In genomic region chr20:49482621-49483017, GRCh38 we compare ENCODE assay signal across 8 cellular contexts. TPM values are rescaled to one million over a fixed set of nuclear protein-coding genes. Genes with fewer than 3 reads are reported as not detected.
DNase-seq lines count a peak whose midpoint lies in the region; ATAC-seq and TF ChIP-seq lines count a peak whose summit lies in the region.

TSS of gene KCNB1 (minus strand) at chr20:49482668. CDS start at chr20:49482480, 188 bp downstream.

- ATAC-seq in Panc1 (no peak), GM18858 (IDR thresholded peaks at IDR 0.05; ENCODE audit: unreplicated experiment) (no peak)

- H3K36me3 ChIP-seq in CD8-positive, alpha-beta memory T cell (ENCODE audit: insufficient read depth, low read length), result no peaks in the 10 kb centered on the region
- H3K36me3 ChIP-seq in Panc1 (ENCODE audit: control insufficient read depth, insufficient read depth, low read length) (no peaks in the 10 kb centered on the region), ovary (no peaks in the 10 kb centered on the region)

- H3K9me3 Mint-ChIP-seq in CD8-positive, alpha-beta memory T cell, result peaks cover 0 to 4% (median 0%) of the 10 kb centered on the region in 5 donors
- H3K9me3 Mint-ChIP-seq in activated naive CD4-positive, alpha-beta T cell treated with anti-CD3 and anti-CD28 coated beads, Interleukin-2, amount 10 ng/mL, durations not matched to agents 7 days and 5 days, result no peaks in the 10 kb centered on the region
- peaks cover 2% of the 10 kb centered on the region for H3K9me3 Mint-ChIP-seq in glutamatergic neuron (ENCODE audit: unreplicated experiment)

- in situ Hi-C loops in Panc1 (cut with HindIII; ENCODE audit: low pct_unique_long_range_greater_than_20kb, low sequenced_read_pairs), result no loop called here

- H3K36me3 Mint-ChIP-seq in CD8-positive, alpha-beta memory T cell, result peaks cover 0 to 6% (median 0%) of the 10 kb centered on the region in 3 donors
- H3K36me3 Mint-ChIP-seq in activated naive CD4-positive, alpha-beta T cell treated with anti-CD3 and anti-CD28 coated beads, Interleukin-2, amount 10 ng/mL, durations not matched to agents 7 days and 5 days, result no peaks in the 10 kb centered on the region
- no peaks in the 10 kb centered on the region for H3K36me3 Mint-ChIP-seq in glutamatergic neuron (ENCODE audit: unreplicated experiment)

- BruUV-seq in Panc1 (replicated peaks; lab: Mats Ljungman, UMichigan), result no TSS peak

- TF ChIP-seq POLR2A in ovary (IDR thresholded peaks at IDR 0.05), result no peak

- H3K4me1 Mint-ChIP-seq in CD8-positive, alpha-beta memory T cell, result peaks cover 7 to 9% (median 8%) of the 10 kb centered on the region in 3 donors
- peaks cover 11% of the 10 kb centered on the region for H3K4me1 Mint-ChIP-seq in activated naive CD4-positive, alpha-beta T cell treated with anti-CD3 and anti-CD28 coated beads, Interleukin-2, amount 10 ng/mL, durations not matched to agents 7 days and 5 days
- H3K4me1 Mint-ChIP-seq in glutamatergic neuron (ENCODE audit: low read depth, unreplicated experiment), result peaks cover 9% of the 10 kb centered on the region

- H3K27ac ChIP-seq in CD8-positive, alpha-beta memory T cell (ENCODE audit: low read depth, low read length), result no peak within 1 kb of the TSS
- H3K27ac ChIP-seq in Panc1 (ENCODE audit: low read length) (0 out of 2 replicates have a peak within 1 kb of the TSS, but pooled peaks have one; percentile 40), ovary (no peak within 1 kb of the TSS)

- peaks cover 9% of the 10 kb centered on the region for H3K4me1 ChIP-seq in CD8-positive, alpha-beta memory T cell (ENCODE audit: insufficient read depth, low read length)
- peaks cover 15% of the 10 kb centered on the region; the same call in 1 of the 2 replicates for H3K4me1 ChIP-seq in Panc1 (ENCODE audit: control insufficient read depth, insufficient read depth, low read length)
- H3K4me1 ChIP-seq in ovary (ENCODE audit: insufficient read depth), result peaks cover 2% of the 10 kb centered on the region

- POLR2A ChIA-PET in CD8-positive, alpha-beta memory T cell (lab: Charles Lee), result interaction anchor here (0.7 kb wide), 1 partner anchor 193 kb away, joined by 3 read pairs; no protein-coding TSS in a partner anchor
- POLR2A ChIA-PET in Panc1 (lab: Charles Lee), result no interaction called here

- no peak for TF ChIP-seq EP300 in ovary (IDR thresholded peaks at IDR 0.05)

- peak within 1 kb of the TSS in 5 of 7 donors; percentile 38 to 80 (median 46) for H3K4me3 Mint-ChIP-seq in CD8-positive, alpha-beta memory T cell
- H3K4me3 Mint-ChIP-seq in activated naive CD4-positive, alpha-beta T cell treated with anti-CD3 and anti-CD28 coated beads, Interleukin-2, amount 10 ng/mL, durations not matched to agents 7 days and 5 days, result no peak within 1 kb of the TSS
- peak within 1 kb of the TSS; percentile 65 for H3K4me3 Mint-ChIP-seq in glutamatergic neuron (ENCODE audit: unreplicated experiment)

- no peak within 1 kb of the TSS for H3K4me3 ChIP-seq in CD8-positive, alpha-beta memory T cell (ENCODE audit: low read length)
- peak within 1 kb of the TSS; percentile 40 to 60 for H3K4me3 ChIP-seq in Panc1 (ENCODE audit: low read depth in 2 of 2, low read length in 2 of 2)
- peak within 1 kb of the TSS; percentile 34 for H3K4me3 ChIP-seq in ovary

- CTCF ChIA-PET in CD8-positive, alpha-beta memory T cell (lab: Charles Lee), result no interaction called here
- CTCF ChIA-PET in Panc1 (lab: Charles Lee), result no interaction called here
- CTCF ChIA-PET in activated naive CD4-positive, alpha-beta T cell treated with anti-CD3 and anti-CD28 coated beads, Interleukin-2, amount 10 ng/mL, durations not matched to agents 7 days and 5 days (lab: Charles Lee), result no interaction called here

- no peak within 1 kb of the TSS for H3K27ac Mint-ChIP-seq in CD8-positive, alpha-beta memory T cell
- no peak within 1 kb of the TSS for H3K27ac Mint-ChIP-seq in activated naive CD4-positive, alpha-beta T cell treated with anti-CD3 and anti-CD28 coated beads, Interleukin-2, amount 10 ng/mL, durations not matched to agents 7 days and 5 days
- no peak within 1 kb of the TSS for H3K27ac Mint-ChIP-seq in glutamatergic neuron (ENCODE audit: unreplicated experiment)

- H3K27me3 Mint-ChIP-seq in CD8-positive, alpha-beta memory T cell, result peaks cover 59 to 81% of the 10 kb centered on the region in 2 donors
- peaks cover 82% of the 10 kb centered on the region for H3K27me3 Mint-ChIP-seq in activated naive CD4-positive, alpha-beta T cell treated with anti-CD3 and anti-CD28 coated beads, Interleukin-2, amount 10 ng/mL, durations not matched to agents 7 days and 5 days
- H3K27me3 Mint-ChIP-seq in glutamatergic neuron (ENCODE audit: unreplicated experiment), result peaks cover 30% of the 10 kb centered on the region

- intact Hi-C loops in Panc1 (cut with micrococcal nuclease; ENCODE audit: unreplicated experiment) (loop anchor here (5.0 kb wide), 1 partner anchor 100 kb away; no protein-coding TSS in a partner anchor), ovary (cut with DNase I) (loop anchor here in 3 of 4 donors (2.0 to 5.0 kb wide), 3 partner anchors 145 to 150 kb away; no protein-coding TSS in a partner anchor)

- H3K9me3 ChIP-seq in CD8-positive, alpha-beta memory T cell (ENCODE audit: low read length), result no peaks in the 10 kb centered on the region
- H3K9me3 ChIP-seq in Panc1 (ENCODE audit: control insufficient read depth, insufficient read depth, low read depth, low read length) (no peaks in the 10 kb centered on the region), ovary (no peaks in the 10 kb centered on the region)

- DNase-seq in CD8-positive, alpha-beta memory T cell, result peak; percentile 3 to 56 (median 18)
- DNase-seq in Panc1 (ENCODE audit: low read depth, low spot score) (no peak), glutamatergic neuron (peak; percentile 40), ovary (peak; percentile 66 to 93 (median 83)), SHP77 (lab: John Stamatoyannopoulos, UW) (no peak), Ammon's horn (ENCODE audit: low spot score) (no peak)
- peak; percentile 74 for DNase-seq in activated naive CD4-positive, alpha-beta T cell treated with anti-CD3 and anti-CD28 coated beads, Interleukin-2, amount 10 ng/mL, durations not matched to agents 7 days and 5 days

- peaks cover 18% of the 10 kb centered on the region for H3K27me3 ChIP-seq in CD8-positive, alpha-beta memory T cell (ENCODE audit: insufficient read depth, low read length, poor library complexity, severe bottlenecking)
- H3K27me3 ChIP-seq in Panc1 (ENCODE audit: control insufficient read depth, insufficient read depth, low read length) (no peaks in the 10 kb centered on the region), ovary (no peaks in the 10 kb centered on the region)

- WGBS in ovary, 3 donors, result 0 to 1% (median 0%) methylated on average over 14 to 34 of the region's 34 CpGs

- TF ChIP-seq CTCF in Panc1 (IDR thresholded peaks at IDR 0.05), result no peak
- peak; percentile 24 for TF ChIP-seq CTCF in glutamatergic neuron (IDR thresholded peaks at IDR 0.05; ENCODE audit: partially characterized antibody, unreplicated experiment)
- TF ChIP-seq CTCF in ovary (IDR thresholded peaks at IDR 0.05), result peak in 1 of 3 donors; percentile 30

RNA-seq across cellular contexts. Expression of gene KCNB1, which starts in this region (rescaled TPM):
- under 1 TPM in 1 of 2 experiments, not detected in 1; 0.77 TPM for total RNA-seq in CD8-positive, alpha-beta memory T cell
- polyA plus RNA-seq in CD8-positive, alpha-beta memory T cell, result not detected
- total RNA-seq in Panc1 (2021; ENCODE audit: unreplicated experiment) (11.1 TPM), glutamatergic neuron (ENCODE audit: unreplicated experiment) (3.1 TPM), ovary (1 to 10 TPM in 4 of 7 donors, under 1 TPM in 3; 0.12 to 5.4 (median 1.3) TPM)
- 5.8 TPM for polyA plus RNA-seq in Panc1 (2012; ENCODE audit: insufficient read length)
- polyA plus RNA-seq in ovary, result 1 to 10 TPM in 1 of 2 donors, under 1 TPM in 1; 0.17 to 3.3 TPM

Comparison
In these comparisons a context has a peak if more than half of its experiments do, and no peak if none do; other contexts are left out.
1. Peak in DNase-seq in CD8-positive, alpha-beta memory T cell; RNA of the gene not detected or under 1 TPM.
2. DNase-seq: peak in activated naive CD4-positive, alpha-beta T cell treated with anti-CD3 and anti-CD28 coated beads, Interleukin-2, amount 10 ng/mL, durations not matched to agents 7 days and 5 days (single experiment), glutamatergic neuron (single experiment) and ovary (5 of 5); none in Panc1 (single experiment), SHP77 (0 of 2) and Ammon's horn (single experiment).